20 cellular contexts compared by ENCODE assay signal in the genomic region with DNA sequence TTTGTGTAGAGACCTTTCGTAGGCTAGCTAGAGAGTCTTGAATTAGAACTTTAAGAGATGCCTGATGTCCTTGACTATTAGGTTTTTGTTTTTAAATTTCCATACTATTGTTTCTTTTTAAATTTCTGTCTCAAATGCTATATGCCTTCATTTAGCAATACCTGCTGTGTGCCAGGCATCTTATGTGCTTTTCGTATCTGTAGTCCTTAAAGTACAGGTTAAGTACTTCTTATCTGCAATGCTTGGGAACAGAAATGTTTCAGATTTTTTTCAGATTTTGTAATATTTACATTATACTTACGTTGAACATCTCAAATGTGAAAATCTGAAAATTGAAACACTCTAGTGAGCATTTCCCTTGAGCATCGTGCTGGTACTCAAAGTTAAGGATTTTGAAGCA. TPM values are rescaled to one million over a fixed set of nuclear protein-coding genes. Genes with fewer than 3 reads are reported as not detected.
DNase-seq lines count a peak whose midpoint lies in the region; ATAC-seq and TF ChIP-seq lines count a peak whose summit lies in the region.
"Had no signal": no experiment of that assay in that cellular context is flagged by ENCODE, and none has a peak within 500 bp of the region (broad histone marks: within the 10 kb centered on the region; RNA-seq: fewer than 3 reads in every experiment).

No MANE protein-coding gene starts in this region.

- H3K27ac ChIP-seq in HUES64 (ENCODE audit: low read depth, low read length): no peak overlapping the region
- H3K27ac ChIP-seq in iPS-20b (ENCODE audit: low read length): no peak overlapping the region
- no peak overlapping the region for H3K27ac ChIP-seq in smooth muscle cell (ENCODE audit: low read depth)
- H3K27ac ChIP-seq: A549; BLaER1 treated with 17β-estradiol and CSF1 and Interleukin-3, amounts not matched to agents 10 nM and 100 nM had no signal

- no peak overlapping the region for H3K4me3 ChIP-seq in HUES64 (ENCODE audit: low read length)
- no peak overlapping the region for H3K4me3 ChIP-seq in iPS-20b (ENCODE audit: low read length)
- no peak overlapping the region for H3K4me3 ChIP-seq in smooth muscle cell
- no peak overlapping the region for H3K4me3 ChIP-seq in lower leg skin (ENCODE audit: low read depth, poor library complexity, severe bottlenecking)
- H3K4me3 ChIP-seq: A549; BLaER1 treated with 17β-estradiol and CSF1 and Interleukin-3, amounts not matched to agents 10 nM and 100 nM; GM23338; HAP-1 had no signal

- DNase-seq in smooth muscle cell (lab: John Stamatoyannopoulos, UW; ENCODE audit: unreplicated experiment) (no peak), lower leg skin (ENCODE audit: low spot score in 2 of 2) (no peak), activated gamma-delta T cell (lab: John Stamatoyannopoulos, UW) (no peak)
- DNase-seq: 8988T; ACHN; AML-193; BE2C; CD4-positive, alpha-beta T cell; CD8-positive, alpha-beta memory T cell; DMS53; DMS79 treated with DMSO at 0.1 percent for 48 hours; GF-D8; HFFc6 had no signal

- no peaks in the 10 kb centered on the region for H3K9me3 ChIP-seq in HUES64 (ENCODE audit: insufficient read depth, low read depth, low read length)
- H3K9me3 ChIP-seq in iPS-20b (ENCODE audit: insufficient read depth, low read depth, low read length): no peaks in the 10 kb centered on the region
- no peaks in the 10 kb centered on the region for H3K9me3 ChIP-seq in smooth muscle cell (replicated peaks; ENCODE audit: low read depth)
- H3K9me3 ChIP-seq: A549; BE2C; BLaER1 treated with 17β-estradiol and CSF1 and Interleukin-3, amounts not matched to agents 10 nM and 100 nM; HAP-1 had no signal

- no peaks in the 10 kb centered on the region for H3F3A ChIP-seq in smooth muscle cell (ENCODE audit: low read depth)

- H4K20me1 ChIP-seq in smooth muscle cell (ENCODE audit: low read depth): peaks cover 12% of the 10 kb centered on the region

- no peak for ATAC-seq in HG03442 (IDR thresholded peaks at IDR 0.05; ENCODE audit: unreplicated experiment)

- H3K36me3 ChIP-seq in HUES64 (ENCODE audit: insufficient read depth, low read length) (peaks cover under 1% of the 10 kb centered on the region), iPS-20b (ENCODE audit: insufficient read depth, low read depth, low read length) (peaks cover 2% of the 10 kb centered on the region; the same call in 1 of the 2 replicates), smooth muscle cell (ENCODE audit: low read depth) (no peaks in the 10 kb centered on the region)

- H3K27me3 ChIP-seq in HUES64 (ENCODE audit: insufficient read depth, low read length) (no peaks in the 10 kb centered on the region), iPS-20b (ENCODE audit: insufficient read depth, low read length) (no peaks in the 10 kb centered on the region), smooth muscle cell (ENCODE audit: low read depth) (no peaks in the 10 kb centered on the region)
- H3K27me3 ChIP-seq: BE2C; BLaER1 treated with 17β-estradiol and CSF1 and Interleukin-3, amounts not matched to agents 10 nM and 100 nM had no signal

- H2AFZ ChIP-seq in smooth muscle cell (ENCODE audit: low read depth): no peak overlapping the region
- H2AFZ ChIP-seq: GM23338 had no signal

- WGBS in HUES64: 97% methylated on average over 4 of the region's 4 CpGs
- WGBS in smooth muscle cell (ENCODE audit: low lambda C conversion rate): 92% methylated on average over 4 of the region's 4 CpGs
- 91 to 94% methylated on average over 4 of the region's 4 CpGs for WGBS in lower leg skin, 2 donors

- H3K4me2 ChIP-seq in smooth muscle cell: no peak overlapping the region
- H3K4me2 ChIP-seq: A549, GM23338 had no signal

- H3K9ac ChIP-seq in HUES64 (ENCODE audit: low read depth, low read length): peak overlapping the region; percentile 27; the same call in 1 of the 2 replicates
- H3K9ac ChIP-seq in iPS-20b (ENCODE audit: low read depth, low read length): peak overlapping the region; percentile 30; the same call in 1 of the 2 replicates
- peak overlapping the region; percentile 3 for H3K9ac ChIP-seq in smooth muscle cell (ENCODE audit: low read depth)

- TF ChIP-seq CTCF in smooth muscle cell (IDR thresholded peaks at IDR 0.05; ENCODE audit: borderline replicate concordance, insufficient read depth, poor library complexity, severe bottlenecking): no peak
- TF ChIP-seq CTCF in lower leg skin (IDR thresholded peaks at IDR 0.05): no peak

- intact Hi-C loops in lower leg skin (cut with DNase I; ENCODE audit: low total_unique reads): loop anchor here (10.0 kb wide), 1 partner anchor 323 kb away; no protein-coding TSS in a partner anchor

- H3K4me1 ChIP-seq in HUES64 (ENCODE audit: insufficient read depth, low read length) (peaks cover 7% of the 10 kb centered on the region), iPS-20b (ENCODE audit: insufficient read depth, low read length) (peaks cover 8% of the 10 kb centered on the region), smooth muscle cell (ENCODE audit: low read depth) (no peaks in the 10 kb centered on the region)
- H3K4me1 ChIP-seq: BE2C, HAP-1 had no signal

- H3K79me2 ChIP-seq in smooth muscle cell (ENCODE audit: low read depth): no peaks in the 10 kb centered on the region

- no peak for TF ChIP-seq POLR2A in lower leg skin (IDR thresholded peaks at IDR 0.05)

RNA-seq across cellular contexts. Expression of a gene that starts 49.0 kb away (rescaled TPM):
- 32.8 TPM for polyA plus RNA-seq in HUES64 (2013, experiment 1 of 2)
- 34.5 TPM for polyA plus RNA-seq in HUES64 (2013, experiment 2 of 2)
- total RNA-seq in smooth muscle cell (18.0 and 31.8 TPM in 2 replicates), lower leg skin (10 to 100 TPM; 12.9 to 21.8 (median 15.2) TPM)
- 9.3 and 15.9 TPM in 2 replicates for polyA plus RNA-seq in smooth muscle cell

RNA-seq across cellular contexts. Expression of a gene that starts 57.9 kb away (rescaled TPM):
- 39.5 TPM for polyA plus RNA-seq in HUES64 (2013, experiment 1 of 2)
- polyA plus RNA-seq in HUES64 (2013, experiment 2 of 2): 37.0 TPM
- total RNA-seq in smooth muscle cell: 29.2 and 44.6 TPM in 2 replicates
- 27.8 and 28.1 TPM in 2 replicates for polyA plus RNA-seq in smooth muscle cell
- 10 to 100 TPM; 13.4 to 18.9 (median 15.4) TPM for total RNA-seq in lower leg skin
